In genomic region chr19:17803264-17803896, GRCh38 we compare ENCODE assay signal across 15 cellular contexts. TPM values are rescaled to one million over a fixed set of nuclear protein-coding genes. Genes with fewer than 3 reads are reported as not detected.
DNase-seq lines count a peak whose midpoint lies in the region; ATAC-seq, FAIRE-seq and TF ChIP-seq lines count a peak whose summit lies in the region.
"Had no signal": no experiment of that assay in that cellular context is flagged by ENCODE, and none has a peak within 500 bp of the region (broad histone marks: within the 10 kb centered on the region; RNA-seq: fewer than 3 reads in every experiment).

No MANE protein-coding gene starts in this region.

- no peak overlapping the region for H3K4me2 ChIP-seq in GM12878 (ENCODE audit: control insufficient read depth, insufficient read depth)
- H3K4me2 ChIP-seq: GM23338, hepatocyte had no signal

- peaks cover 3% of the 10 kb centered on the region in 2 experiments; a peak in 3 of 4 replicates for H3K27me3 ChIP-seq in GM12878 (replicated peaks in 1 of 2; ENCODE audit: control insufficient read depth in 2 of 2, insufficient read depth in 2 of 2, low read length in 1 of 2)
- H3K27me3 ChIP-seq in upper lobe of left lung, result peaks cover 0 to 6% (median 3%) of the 10 kb centered on the region in 4 donors
- H3K27me3 ChIP-seq: hepatocyte, right lobe of liver had no signal

- TF ChIP-seq EP300 in GM12878 (IDR thresholded peaks at IDR 0.05; ENCODE audit: borderline replicate concordance in 1 of 2, control insufficient read depth in 1 of 2, low read depth in 2 of 2, low read length in 2 of 2) (no peak), upper lobe of left lung (IDR thresholded peaks at IDR 0.05) (no peak)

- in situ Hi-C loops in GM12878 (cut with MboI), result no loop called here

- H3K4me3 ChIP-seq in GM12878 (no peak overlapping the region), upper lobe of left lung (no peak overlapping the region)
- H3K4me3 ChIP-seq: GM23338, hepatocyte, right lobe of liver, SJCRH30 had no signal

- H2AFZ ChIP-seq in GM12878 (ENCODE audit: control insufficient read depth, low read depth, low read length), result no peak overlapping the region
- H2AFZ ChIP-seq: GM23338, hepatocyte had no signal

- RAD21 ChIA-PET in GM12878 (lab: Charles Lee; ENCODE audit: unreplicated experiment), result no interaction called here

- no peak for FAIRE-seq in GM12878 (lab: Jason Lieb, UNC)
- FAIRE-seq in H54 (lab: Jason Lieb, UNC), result no peak

- H3K36me3 ChIP-seq in GM12878 (ENCODE audit: control insufficient read depth in 2 of 2, insufficient read depth in 2 of 2, low read length in 1 of 2) (no peaks in the 10 kb centered on the region), upper lobe of left lung (no peaks in the 10 kb centered on the region)
- H3K36me3 ChIP-seq: right lobe of liver, SJCRH30 had no signal

- no peak for TF ChIP-seq POLR2A in GM12878 (IDR thresholded peaks at IDR 0.05; ENCODE audit: low read depth, low read length)
- no peak for TF ChIP-seq POLR2A in upper lobe of left lung (IDR thresholded peaks at IDR 0.05)
- TF ChIP-seq POLR2A in H54 (IDR thresholded peaks at IDR 0.05; ENCODE audit: low read depth, low read length), result no peak

- H4K20me1 ChIP-seq in GM12878 (ENCODE audit: control insufficient read depth, insufficient read depth), result no peaks in the 10 kb centered on the region

- POLR2A ChIA-PET in GM12878 (lab: Charles Lee), result interaction anchor here (0.6 to 1.1 kb wide), 3 partner anchors 20 to 593 kb away, joined by 3 to 4 read pairs (median 3); partner anchors contain the start of gene MAP1S

- intact Hi-C loops in GM12878 (cut with micrococcal nuclease; ENCODE audit: unreplicated experiment), result no loop called here

- CTCF ChIA-PET in GM12878 (lab: Yijun Ruan, JAX), result interaction anchor here (1.0 to 2.1 kb wide), 6 partner anchors 21 to 134 kb away, joined by 3 to 5 read pairs (median 4); partner anchors contain the start of gene RPL18A

- H3K4me1 ChIP-seq in GM12878 (ENCODE audit: control insufficient read depth, insufficient read depth, low read length), result no peaks in the 10 kb centered on the region
- H3K4me1 ChIP-seq in upper lobe of left lung, result peaks cover 0 to 4% (median 0%) of the 10 kb centered on the region in 4 donors
- H3K4me1 ChIP-seq: right lobe of liver, SJCRH30 had no signal

- no peak for TF ChIP-seq CTCF in GM12878 (IDR thresholded peaks at IDR 0.05 in 2 of 3, conservative IDR thresholded peaks at IDR 0.05 in 1 of 3; ENCODE audit: control insufficient read depth in 2 of 3, extremely low read depth in 1 of 3, insufficient read depth in 1 of 3, low read depth in 3 of 3, low read length in 3 of 3)
- TF ChIP-seq CTCF in upper lobe of left lung (IDR thresholded peaks at IDR 0.05), result no peak

- SMC1A ChIA-PET in GM12878 (lab: Charles Lee; ENCODE audit: uncharacterized antibody, unreplicated experiment), result no interaction called here

- no peak overlapping the region for H3K9ac ChIP-seq in GM12878 (ENCODE audit: control insufficient read depth, insufficient read depth, low read length)

- no peak overlapping the region for H3K27ac ChIP-seq in GM12878 (ENCODE audit: control insufficient read depth, insufficient read depth)
- no peak overlapping the region for H3K27ac ChIP-seq in upper lobe of left lung
- H3K27ac ChIP-seq: hepatocyte, right lobe of liver, SJCRH30 had no signal

- peak; percentile 28 for DNase-seq in stimulated activated CD4-positive, alpha-beta T cell treated with anti-CD3 and anti-CD28 coated beads, Interleukin-15, amount 100 ng/mL, for 24 hours
- DNase-seq in stimulated activated CD4-positive, alpha-beta T cell treated with anti-CD3 and anti-CD28 coated beads, Interleukin-12 subunit alpha, Interleukin-12 subunit beta, amount 100 ng/mL, for 4 hours, result no peak
- peak; percentile 70 for DNase-seq in RPMI8226
- no peak for DNase-seq in GM12878 (ENCODE audit: low read depth, low spot score)
- peak; percentile 58 to 76 for DNase-seq in upper lobe of left lung
- DNase-seq in germinal center (ENCODE audit: low spot score), result no peak
- DNase-seq in LoVo (ENCODE audit: low spot score), result no peak
- DNase-seq in H54 (ENCODE audit: insufficient read length, low spot score), result no peak
- DNase-seq: NCI-H2171 treated with DMSO at 0.1 percent for 48 hours, right lobe of liver, SJCRH30 had no signal

- no peak for TF ChIP-seq RAD21 in GM12878 (IDR thresholded peaks at IDR 0.05; ENCODE audit: insufficient read depth, low read depth, low read length)

- WGBS in GM12878 (ENCODE audit: insufficient coverage, insufficient replicate concordance, low lambda C conversion rate, missing lambda C conversion rate), result 9% methylated on average over 14 of the region's 14 CpGs
- WGBS in upper lobe of left lung, 2 donors, result 38% methylated on average over 9 to 14 of the region's 14 CpGs

- BruUV-seq in GM12878 (replicated peaks; lab: Mats Ljungman, UMichigan), result no TSS peak

- ATAC-seq in GM12878 (peak; percentile 20; the same call in 1 of the 3 replicates), upper lobe of left lung (ENCODE audit: low FRiP score in 2 of 2) (peak in 1 of 2 donors; percentile 58)
- ATAC-seq: GM23338 had no signal

- H3K79me2 ChIP-seq in GM12878 (ENCODE audit: control insufficient read depth, insufficient read depth, low read length), result no peaks in the 10 kb centered on the region

- H3K9me3 ChIP-seq in GM12878 (replicated peaks; ENCODE audit: control insufficient read depth, insufficient read depth, low read length) (no peaks in the 10 kb centered on the region), upper lobe of left lung (no peaks in the 10 kb centered on the region)
- H3K9me3 ChIP-seq: right lobe of liver, SJCRH30 had no signal

RNA-seq across cellular contexts. Expression of gene B3GNT3, which starts 8.4 kb away (rescaled TPM):
- not detected in 2 replicates for total RNA-seq in GM12878 (2013; cell fraction: nucleolus; rRNA removed)
- total RNA-seq in GM12878 (2014; rRNA removed) (0.22 TPM in 1 of 2 replicates, not detected in the other), GM12878 (2014; rRNA removed; fragmentation: Illumina TruSeq; extraction: Trizol) (not detected in 2 replicates), GM12878 (2021) (0.08 TPM in 1 of 2 replicates, not detected in the other), upper lobe of left lung (1 to 10 TPM in 5 of 6 donors, not detected in 1; 1.0 to 8.8 (median 2.5) TPM)
- polyA plus RNA-seq in GM12878 (2011; ENCODE audit: low read depth), result not detected
- polyA plus RNA-seq in GM12878 (2011; rRNA removed) (not detected in 2 replicates), GM12878 (2014; fragmentation: Illumina TruSeq; extraction: Trizol) (not detected in 2 replicates), GM12878 (2014; fragmentation: Nextera tagmentation; extraction: Ambion mirVana) (not detected), GM12878 (2014; rRNA removed) (not detected in 2 replicates), GM12878 (2016; fragmentation: Nextera tagmentation; extraction: Ambion mirVana) (not detected)
- polyA plus RNA-seq in GM12878 (2011; cell fraction: cytosol; rRNA removed), result not detected in 2 replicates
- not detected in 2 replicates for polyA plus RNA-seq in GM12878 (2011; cell fraction: nucleus; rRNA removed)
- polyA plus RNA-seq in GM12878 (2012), result not detected in 2 replicates
- not detected in 2 replicates for polyA minus RNA-seq in GM12878 (2011; rRNA and poly(A)+ RNA removed)
- polyA minus RNA-seq in GM12878 (2011; cell fraction: cytosol; rRNA and poly(A)+ RNA removed), result not detected in 2 replicates
- polyA minus RNA-seq in GM12878 (2011; cell fraction: nucleus; rRNA and poly(A)+ RNA removed), result not detected in 2 replicates
- total RNA-seq: SJCRH30 had no signal
- polyA plus RNA-seq: BJ had no signal

RNA-seq across cellular contexts. Expression of gene INSL3, which starts 17.9 kb away (rescaled TPM):
- 1.1 TPM in 1 of 2 replicates, not detected in the other for total RNA-seq in GM12878 (2013; cell fraction: nucleolus; rRNA removed)
- total RNA-seq in GM12878 (2014; rRNA removed) (0.93 and 1.2 TPM in 2 replicates), GM12878 (2014; rRNA removed; fragmentation: Illumina TruSeq; extraction: Trizol) (0.32 and 0.36 TPM in 2 replicates), GM12878 (2021) (0.93 and 1.7 TPM in 2 replicates), upper lobe of left lung (under 1 TPM in 1 of 6 donors, not detected in 5; 0.57 TPM)
- 0.92 TPM for polyA plus RNA-seq in GM12878 (2011; ENCODE audit: low read depth)
- polyA plus RNA-seq in GM12878 (2011; rRNA removed) (0.16 and 0.29 TPM in 2 replicates), GM12878 (2014; fragmentation: Illumina TruSeq; extraction: Trizol) (0.73 TPM in 1 of 2 replicates, not detected in the other), GM12878 (2014; fragmentation: Nextera tagmentation; extraction: Ambion mirVana) (under 1 TPM; 0.37 to 0.66 TPM), GM12878 (2014; rRNA removed) (0.27 and 1.1 TPM in 2 replicates), GM12878 (2016; fragmentation: Nextera tagmentation; extraction: Ambion mirVana) (1 to 10 TPM in 1 of 2 experiments, under 1 TPM in 1; 0.78 to 1.9 TPM)
- 0.67 and 0.84 TPM in 2 replicates for polyA plus RNA-seq in GM12878 (2011; cell fraction: cytosol; rRNA removed)
- 1.8 and 2.4 TPM in 2 replicates for polyA plus RNA-seq in GM12878 (2011; cell fraction: nucleus; rRNA removed)
- 1.1 and 1.3 TPM in 2 replicates for polyA plus RNA-seq in GM12878 (2012)
- polyA minus RNA-seq in GM12878 (2011; rRNA and poly(A)+ RNA removed), result not detected in 2 replicates
- polyA minus RNA-seq in GM12878 (2011; cell fraction: cytosol; rRNA and poly(A)+ RNA removed), result not detected in 2 replicates
- polyA minus RNA-seq in GM12878 (2011; cell fraction: nucleus; rRNA and poly(A)+ RNA removed), result 0.60 and 0.86 TPM in 2 replicates
- total RNA-seq: GM23338, hepatocyte, right lobe of liver, SJCRH30, ureter had no signal

RNA-seq across cellular contexts. Expression of gene JAK3, which starts 44.4 kb away (rescaled TPM):
- total RNA-seq in GM12878 (2013; cell fraction: nucleolus; rRNA removed), result 132 and 148 TPM in 2 replicates
- total RNA-seq in GM12878 (2014; rRNA removed) (30.7 and 31.8 TPM in 2 replicates), GM12878 (2014; rRNA removed; fragmentation: Illumina TruSeq; extraction: Trizol) (11.5 and 11.6 TPM in 2 replicates), GM12878 (2021) (64.2 and 67.9 TPM in 2 replicates), upper lobe of left lung (10 to 100 TPM; 11.0 to 25.1 (median 12.8) TPM)
- 10.1 TPM for polyA plus RNA-seq in GM12878 (2011; ENCODE audit: low read depth)
- polyA plus RNA-seq in GM12878 (2011; rRNA removed) (13.1 and 26.9 TPM in 2 replicates), GM12878 (2014; fragmentation: Illumina TruSeq; extraction: Trizol) (9.8 and 13.9 TPM in 2 replicates), GM12878 (2014; fragmentation: Nextera tagmentation; extraction: Ambion mirVana) (10 to 100 TPM in 1 of 2 experiments, 1 to 10 TPM in 1; 7.8 to 37.2 TPM), GM12878 (2014; rRNA removed) (36.8 and 39.1 TPM in 2 replicates), GM12878 (2016; fragmentation: Nextera tagmentation; extraction: Ambion mirVana) (10 to 100 TPM; 34.8 to 35.8 TPM)
- 32.3 and 35.9 TPM in 2 replicates for polyA plus RNA-seq in GM12878 (2011; cell fraction: cytosol; rRNA removed)
- polyA plus RNA-seq in GM12878 (2011; cell fraction: nucleus; rRNA removed), result 125 and 126 TPM in 2 replicates
- polyA plus RNA-seq in GM12878 (2012), result 21.1 and 21.9 TPM in 2 replicates
- 22.9 and 33.8 TPM in 2 replicates for polyA minus RNA-seq in GM12878 (2011; rRNA and poly(A)+ RNA removed)
- 27.3 and 29.0 TPM in 2 replicates for polyA minus RNA-seq in GM12878 (2011; cell fraction: cytosol; rRNA and poly(A)+ RNA removed)
- polyA minus RNA-seq in GM12878 (2011; cell fraction: nucleus; rRNA and poly(A)+ RNA removed), result 35.3 and 49.3 TPM in 2 replicates

RNA-seq across cellular contexts. Expression of gene FCHO1, which starts 52.1 kb away (rescaled TPM):
- total RNA-seq in GM12878 (2013; cell fraction: nucleolus; rRNA removed), result 133 and 141 TPM in 2 replicates
- 24.3 and 25.2 TPM in 2 replicates for total RNA-seq in GM12878 (2014; rRNA removed)
- total RNA-seq in GM12878 (2014; rRNA removed; fragmentation: Illumina TruSeq; extraction: Trizol), result 12.2 and 12.5 TPM in 2 replicates
- 36.9 and 45.8 TPM in 2 replicates for total RNA-seq in GM12878 (2021)
- 10.8 TPM for polyA plus RNA-seq in GM12878 (2011; ENCODE audit: low read depth)
- 4.3 and 7.2 TPM in 2 replicates for polyA plus RNA-seq in GM12878 (2011; rRNA removed)
- 8.2 and 10.2 TPM in 2 replicates for polyA plus RNA-seq in GM12878 (2011; cell fraction: cytosol; rRNA removed)
- 57.4 and 76.4 TPM in 2 replicates for polyA plus RNA-seq in GM12878 (2011; cell fraction: nucleus; rRNA removed)
- 24.4 and 28.1 TPM in 2 replicates for polyA plus RNA-seq in GM12878 (2012)
- polyA plus RNA-seq in GM12878 (2014; fragmentation: Illumina TruSeq; extraction: Trizol), result 6.9 and 11.7 TPM in 2 replicates
- under 1 TPM; 0.14 to 0.73 TPM for polyA plus RNA-seq in GM12878 (2014; fragmentation: Nextera tagmentation; extraction: Ambion mirVana)
- polyA plus RNA-seq in GM12878 (2014; rRNA removed), result 19.2 and 22.7 TPM in 2 replicates
- 10 to 100 TPM; 24.4 to 28.4 TPM for polyA plus RNA-seq in GM12878 (2016; fragmentation: Nextera tagmentation; extraction: Ambion mirVana)
- polyA minus RNA-seq in GM12878 (2011; rRNA and poly(A)+ RNA removed), result 30.5 and 47.3 TPM in 2 replicates
- polyA minus RNA-seq in GM12878 (2011; cell fraction: cytosol; rRNA and poly(A)+ RNA removed), result 11.3 and 13.5 TPM in 2 replicates
- polyA minus RNA-seq in GM12878 (2011; cell fraction: nucleus; rRNA and poly(A)+ RNA removed), result 62.5 and 90.0 TPM in 2 replicates
- total RNA-seq in upper lobe of left lung, result 10 to 100 TPM in 2 of 6 donors, 1 to 10 TPM in 4; 1.9 to 19.9 (median 8.7) TPM

RNA-seq across cellular contexts. Expression of gene RPL18A, which starts 56.3 kb away (rescaled TPM):
- 321 and 350 TPM in 2 replicates for total RNA-seq in GM12878 (2013; cell fraction: nucleolus; rRNA removed)
- total RNA-seq in GM12878 (2014; rRNA removed), result 3,172 and 3,519 TPM in 2 replicates
- total RNA-seq in GM12878 (2014; rRNA removed; fragmentation: Illumina TruSeq; extraction: Trizol), result 1,696 and 1,955 TPM in 2 replicates
- total RNA-seq in GM12878 (2021), result 3,774 and 3,973 TPM in 2 replicates
- 986 TPM for polyA plus RNA-seq in GM12878 (2011; ENCODE audit: low read depth)
- 583 and 1,181 TPM in 2 replicates for polyA plus RNA-seq in GM12878 (2011; rRNA removed)
- 2,249 and 3,260 TPM in 2 replicates for polyA plus RNA-seq in GM12878 (2011; cell fraction: cytosol; rRNA removed)
- 987 and 1,239 TPM in 2 replicates for polyA plus RNA-seq in GM12878 (2011; cell fraction: nucleus; rRNA removed)
- 5,692 and 5,778 TPM in 2 replicates for polyA plus RNA-seq in GM12878 (2012)
- polyA plus RNA-seq in GM12878 (2014; fragmentation: Illumina TruSeq; extraction: Trizol), result 545 and 2,062 TPM in 2 replicates
- 1,000 to 10,000 TPM; 1,658 to 1,675 TPM for polyA plus RNA-seq in GM12878 (2014; fragmentation: Nextera tagmentation; extraction: Ambion mirVana)
- polyA plus RNA-seq in GM12878 (2014; rRNA removed), result 3,622 and 3,810 TPM in 2 replicates
- 1,000 to 10,000 TPM; 2,538 to 2,591 TPM for polyA plus RNA-seq in GM12878 (2016; fragmentation: Nextera tagmentation; extraction: Ambion mirVana)
- polyA minus RNA-seq in GM12878 (2011; rRNA and poly(A)+ RNA removed), result 415 and 870 TPM in 2 replicates
- polyA minus RNA-seq in GM12878 (2011; cell fraction: cytosol; rRNA and poly(A)+ RNA removed), result 769 and 811 TPM in 2 replicates
- 194 and 322 TPM in 2 replicates for polyA minus RNA-seq in GM12878 (2011; cell fraction: nucleus; rRNA and poly(A)+ RNA removed)
- total RNA-seq in upper lobe of left lung, result 1,000 to 10,000 TPM in 3 of 6 donors, 100 to 1,000 TPM in 3; 705 to 1,655 (median 1,002) TPM

Comparison
In these comparisons a context has a peak if more than half of its experiments do, and no peak if none do; other contexts are left out.
1. DNase-seq: peak in stimulated activated CD4-positive, alpha-beta T cell treated with anti-CD3 and anti-CD28 coated beads, Interleukin-15, amount 100 ng/mL, for 24 hours (single experiment), RPMI8226 (single experiment) and upper lobe of left lung (2 of 2); none in stimulated activated CD4-positive, alpha-beta T cell treated with anti-CD3 and anti-CD28 coated beads, Interleukin-12 subunit alpha, Interleukin-12 subunit beta, amount 100 ng/mL, for 4 hours (single experiment), GM12878 (single experiment), germinal center (single experiment), LoVo (single experiment) and H54 (single experiment).